Comparison of ENCODE assay signal across 1 cellular context in the genomic region with DNA sequence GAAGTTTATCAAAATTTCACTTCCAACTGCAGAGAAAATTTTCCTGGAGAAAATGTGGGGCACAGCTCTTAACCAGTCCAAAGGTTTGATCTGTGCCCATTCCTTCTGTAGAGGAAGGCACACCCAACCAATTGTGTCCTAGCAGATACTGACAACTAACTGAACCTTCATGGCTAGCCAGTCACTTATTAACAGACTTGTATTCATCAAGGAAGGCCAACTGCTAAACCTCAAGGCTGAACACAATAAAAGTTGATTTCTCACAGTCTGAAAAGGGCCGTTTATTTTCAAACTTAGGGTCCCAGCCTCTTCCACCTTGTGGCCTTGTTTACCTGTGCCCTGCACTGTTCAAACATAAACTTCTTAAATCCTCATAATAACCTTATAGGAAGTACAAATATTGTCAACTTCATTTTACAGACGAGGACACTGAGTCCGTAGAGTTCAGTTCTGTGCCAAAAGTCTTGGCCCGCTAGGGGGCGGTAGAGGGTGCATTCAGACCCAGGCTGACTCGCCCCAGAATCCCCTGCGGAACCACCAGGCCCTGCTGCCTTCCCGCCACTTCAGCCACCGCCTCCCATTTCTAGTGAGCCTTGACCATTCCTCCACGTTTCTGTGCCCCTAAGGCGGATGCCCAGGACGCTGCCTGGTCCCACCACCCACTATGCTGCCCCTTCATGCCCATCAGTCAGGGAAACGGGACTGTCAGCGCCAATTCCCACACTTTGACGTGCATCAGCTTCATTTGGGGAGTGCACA.
TF ChIP-seq lines count a peak whose summit lies in the region.

No MANE protein-coding gene starts in this region.

TF ChIP-seq in GM23338, 12 proteins besides CTCF, POLR2A, EP300 and RAD21:
- TF ChIP-seq, protein P1, sequence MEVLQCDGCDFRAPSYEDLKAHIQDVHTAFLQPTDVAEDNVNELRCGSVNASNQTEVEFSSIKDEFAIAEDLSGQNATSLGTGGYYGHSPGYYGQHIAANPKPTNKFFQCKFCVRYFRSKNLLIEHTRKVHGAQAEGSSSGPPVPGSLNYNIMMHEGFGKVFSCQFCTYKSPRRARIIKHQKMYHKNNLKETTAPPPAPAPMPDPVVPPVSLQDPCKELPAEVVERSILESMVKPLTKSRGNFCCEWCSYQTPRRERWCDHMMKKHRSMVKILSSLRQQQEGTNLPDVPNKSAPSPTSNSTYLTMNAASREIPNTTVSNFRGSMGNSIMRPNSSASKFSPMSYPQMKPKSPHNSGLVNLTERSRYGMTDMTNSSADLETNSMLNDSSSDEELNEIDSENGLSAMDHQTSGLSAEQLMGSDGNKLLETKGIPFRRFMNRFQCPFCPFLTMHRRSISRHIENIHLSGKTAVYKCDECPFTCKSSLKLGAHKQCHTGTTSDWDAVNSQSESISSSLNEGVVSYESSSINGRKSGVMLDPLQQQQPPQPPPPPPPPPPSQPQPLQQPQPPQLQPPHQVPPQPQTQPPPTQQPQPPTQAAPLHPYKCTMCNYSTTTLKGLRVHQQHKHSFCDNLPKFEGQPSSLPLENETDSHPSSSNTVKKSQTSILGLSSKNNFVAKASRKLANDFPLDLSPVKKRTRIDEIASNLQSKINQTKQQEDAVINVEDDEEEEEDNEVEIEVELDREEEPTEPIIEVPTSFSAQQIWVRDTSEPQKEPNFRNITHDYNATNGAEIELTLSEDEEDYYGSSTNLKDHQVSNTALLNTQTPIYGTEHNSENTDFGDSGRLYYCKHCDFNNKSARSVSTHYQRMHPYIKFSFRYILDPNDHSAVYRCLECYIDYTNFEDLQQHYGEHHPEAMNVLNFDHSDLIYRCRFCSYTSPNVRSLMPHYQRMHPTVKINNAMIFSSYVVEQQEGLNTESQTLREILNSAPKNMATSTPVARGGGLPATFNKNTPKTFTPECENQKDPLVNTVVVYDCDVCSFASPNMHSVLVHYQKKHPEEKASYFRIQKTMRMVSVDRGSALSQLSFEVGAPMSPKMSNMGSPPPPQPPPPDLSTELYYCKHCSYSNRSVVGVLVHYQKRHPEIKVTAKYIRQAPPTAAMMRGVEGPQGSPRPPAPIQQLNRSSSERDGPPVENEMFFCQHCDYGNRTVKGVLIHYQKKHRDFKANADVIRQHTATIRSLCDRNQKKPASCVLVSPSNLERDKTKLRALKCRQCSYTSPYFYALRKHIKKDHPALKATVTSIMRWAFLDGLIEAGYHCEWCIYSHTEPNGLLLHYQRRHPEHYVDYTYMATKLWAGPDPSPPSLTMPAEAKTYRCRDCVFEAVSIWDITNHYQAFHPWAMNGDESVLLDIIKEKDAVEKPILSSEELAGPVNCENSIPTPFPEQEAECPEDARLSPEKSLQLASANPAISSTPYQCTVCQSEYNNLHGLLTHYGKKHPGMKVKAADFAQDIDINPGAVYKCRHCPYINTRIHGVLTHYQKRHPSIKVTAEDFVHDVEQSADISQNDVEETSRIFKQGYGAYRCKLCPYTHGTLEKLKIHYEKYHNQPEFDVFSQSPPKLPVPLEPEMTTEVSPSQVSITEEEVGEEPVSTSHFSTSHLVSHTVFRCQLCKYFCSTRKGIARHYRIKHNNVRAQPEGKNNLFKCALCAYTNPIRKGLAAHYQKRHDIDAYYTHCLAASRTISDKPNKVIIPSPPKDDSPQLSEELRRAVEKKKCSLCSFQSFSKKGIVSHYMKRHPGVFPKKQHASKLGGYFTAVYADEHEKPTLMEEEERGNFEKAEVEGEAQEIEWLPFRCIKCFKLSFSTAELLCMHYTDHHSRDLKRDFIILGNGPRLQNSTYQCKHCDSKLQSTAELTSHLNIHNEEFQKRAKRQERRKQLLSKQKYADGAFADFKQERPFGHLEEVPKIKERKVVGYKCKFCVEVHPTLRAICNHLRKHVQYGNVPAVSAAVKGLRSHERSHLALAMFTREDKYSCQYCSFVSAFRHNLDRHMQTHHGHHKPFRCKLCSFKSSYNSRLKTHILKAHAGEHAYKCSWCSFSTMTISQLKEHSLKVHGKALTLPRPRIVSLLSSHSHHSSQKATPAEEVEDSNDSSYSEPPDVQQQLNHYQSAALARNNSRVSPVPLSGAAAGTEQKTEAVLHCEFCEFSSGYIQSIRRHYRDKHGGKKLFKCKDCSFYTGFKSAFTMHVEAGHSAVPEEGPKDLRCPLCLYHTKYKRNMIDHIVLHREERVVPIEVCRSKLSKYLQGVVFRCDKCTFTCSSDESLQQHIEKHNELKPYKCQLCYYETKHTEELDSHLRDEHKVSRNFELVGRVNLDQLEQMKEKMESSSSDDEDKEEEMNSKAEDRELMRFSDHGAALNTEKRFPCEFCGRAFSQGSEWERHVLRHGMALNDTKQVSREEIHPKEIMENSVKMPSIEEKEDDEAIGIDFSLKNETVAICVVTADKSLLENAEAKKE (CRISPR knock-in tag; IDR thresholded peaks at IDR 0.05) = no peak
- no peak for TF ChIP-seq NANOG (IDR thresholded peaks at IDR 0.05; ENCODE audit: borderline replicate concordance)
- TF ChIP-seq ZNF331 (CRISPR knock-in tag; IDR thresholded peaks at IDR 0.05; ENCODE audit: low read depth) = no peak
- TF ChIP-seq ETS1 (IDR thresholded peaks at IDR 0.05) = no peak
- no peak for TF ChIP-seq POLR2AphosphoS5 (IDR thresholded peaks at IDR 0.05; ENCODE audit: low read depth)
- no peak for TF ChIP-seq JUNB (IDR thresholded peaks at IDR 0.05; ENCODE audit: unreplicated experiment)
- no peak for TF ChIP-seq CREB1 (CRISPR knock-in tag; IDR thresholded peaks at IDR 0.05; ENCODE audit: low read depth)
- TF ChIP-seq, protein P2, sequence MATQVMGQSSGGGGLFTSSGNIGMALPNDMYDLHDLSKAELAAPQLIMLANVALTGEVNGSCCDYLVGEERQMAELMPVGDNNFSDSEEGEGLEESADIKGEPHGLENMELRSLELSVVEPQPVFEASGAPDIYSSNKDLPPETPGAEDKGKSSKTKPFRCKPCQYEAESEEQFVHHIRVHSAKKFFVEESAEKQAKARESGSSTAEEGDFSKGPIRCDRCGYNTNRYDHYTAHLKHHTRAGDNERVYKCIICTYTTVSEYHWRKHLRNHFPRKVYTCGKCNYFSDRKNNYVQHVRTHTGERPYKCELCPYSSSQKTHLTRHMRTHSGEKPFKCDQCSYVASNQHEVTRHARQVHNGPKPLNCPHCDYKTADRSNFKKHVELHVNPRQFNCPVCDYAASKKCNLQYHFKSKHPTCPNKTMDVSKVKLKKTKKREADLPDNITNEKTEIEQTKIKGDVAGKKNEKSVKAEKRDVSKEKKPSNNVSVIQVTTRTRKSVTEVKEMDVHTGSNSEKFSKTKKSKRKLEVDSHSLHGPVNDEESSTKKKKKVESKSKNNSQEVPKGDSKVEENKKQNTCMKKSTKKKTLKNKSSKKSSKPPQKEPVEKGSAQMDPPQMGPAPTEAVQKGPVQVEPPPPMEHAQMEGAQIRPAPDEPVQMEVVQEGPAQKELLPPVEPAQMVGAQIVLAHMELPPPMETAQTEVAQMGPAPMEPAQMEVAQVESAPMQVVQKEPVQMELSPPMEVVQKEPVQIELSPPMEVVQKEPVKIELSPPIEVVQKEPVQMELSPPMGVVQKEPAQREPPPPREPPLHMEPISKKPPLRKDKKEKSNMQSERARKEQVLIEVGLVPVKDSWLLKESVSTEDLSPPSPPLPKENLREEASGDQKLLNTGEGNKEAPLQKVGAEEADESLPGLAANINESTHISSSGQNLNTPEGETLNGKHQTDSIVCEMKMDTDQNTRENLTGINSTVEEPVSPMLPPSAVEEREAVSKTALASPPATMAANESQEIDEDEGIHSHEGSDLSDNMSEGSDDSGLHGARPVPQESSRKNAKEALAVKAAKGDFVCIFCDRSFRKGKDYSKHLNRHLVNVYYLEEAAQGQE (IDR thresholded peaks at IDR 0.05; ENCODE audit: unreplicated experiment) = no peak
- no peak for TF ChIP-seq STAT1 (IDR thresholded peaks at IDR 0.05; ENCODE audit: unreplicated experiment)
- no peak for TF ChIP-seq EZH2phosphoT487 (IDR thresholded peaks at IDR 0.05; ENCODE audit: unreplicated experiment)
